23 cellular contexts compared by ENCODE assay signal in genomic region chr11:113562981-113563461, GRCh38.
A peak's percentile ranks its signal among the peaks of the same experiment; 100 is the strongest.
DNase-seq lines count a peak whose midpoint lies in the region; ATAC-seq and TF ChIP-seq lines count a peak whose summit lies in the region.
"Had no signal": no experiment of that assay in that cellular context is flagged by ENCODE, and none has a peak within 500 bp of the region (broad histone marks: within the 10 kb centered on the region; RNA-seq: fewer than 3 reads in every experiment).

No MANE protein-coding gene starts in this region.

- no peak overlapping the region for H2BK5ac ChIP-seq in mesendoderm (ENCODE audit: low read length)

- POLR2A ChIA-PET in activated CD4-positive, alpha-beta memory T cell treated with anti-CD3 and anti-CD28 coated beads, Interleukin-2, amount 10 ng/mL, durations not matched to agents 7 days and 5 days (lab: Charles Lee): interaction anchor here (1.4 kb wide), 1 partner anchor 24 kb away, joined by 7 read pairs; no protein-coding TSS in a partner anchor

- H3K4me3 ChIP-seq in GM23338 (no peak overlapping the region), mesendoderm (ENCODE audit: low read length) (no peak overlapping the region)
- H3K4me3 ChIP-seq: ascending aorta, GM12878, heart left ventricle, lung, ovary, right lobe of liver, tibial nerve had no signal

- no peak overlapping the region for H3K23ac ChIP-seq in mesendoderm (ENCODE audit: low read length)

- no peak for TF ChIP-seq CTCF in GM23338 (conservative IDR thresholded peaks at IDR 0.05; ENCODE audit: low read depth in 2 of 2)

- H3K56ac ChIP-seq in mesendoderm (ENCODE audit: low read length): no peak overlapping the region

- no peak overlapping the region for H2AK5ac ChIP-seq in mesendoderm (ENCODE audit: low read length)

- H3K27me3 Mint-ChIP-seq in GM23338 (ENCODE audit: insufficient read depth, low read depth, poor library complexity): peaks cover 3% of the 10 kb centered on the region
- peaks cover 10% of the 10 kb centered on the region for H3K27me3 Mint-ChIP-seq in activated CD4-positive, alpha-beta memory T cell treated with anti-CD3 and anti-CD28 coated beads, Interleukin-2, amount 10 ng/mL, durations not matched to agents 7 days and 5 days

- H3K27me3 ChIP-seq in GM23338 (ENCODE audit: insufficient read depth) (no peaks in the 10 kb centered on the region), mesendoderm (ENCODE audit: insufficient read depth, low read length, poor library complexity) (no peaks in the 10 kb centered on the region)
- H3K27me3 ChIP-seq: ascending aorta, ovary, right lobe of liver, tibial nerve had no signal

- H3F3A ChIP-seq in GM23338 (replicated peaks; ENCODE audit: low read depth): no peaks in the 10 kb centered on the region

- no peak overlapping the region for H3K27ac Mint-ChIP-seq in GM23338
- peak overlapping the region; percentile 51 for H3K27ac Mint-ChIP-seq in activated CD4-positive, alpha-beta memory T cell treated with anti-CD3 and anti-CD28 coated beads, Interleukin-2, amount 10 ng/mL, durations not matched to agents 7 days and 5 days
- H3K27ac Mint-ChIP-seq: B cell; stimulated activated naive B cell treated with anti-CD40 and anti-IgM and Interleukin-4, amounts not matched to agents 10 μg/mL and 1 μg/mL and 100 μg/mL, for 72 hours had no signal

- CTCF ChIA-PET in activated CD4-positive, alpha-beta memory T cell treated with anti-CD3 and anti-CD28 coated beads, Interleukin-2, amount 10 ng/mL, durations not matched to agents 7 days and 5 days (lab: Charles Lee): no interaction called here

- H3K27ac ChIP-seq in GM23338 (ENCODE audit: low read depth) (no peak overlapping the region), mesendoderm (ENCODE audit: low read depth, low read length) (no peak overlapping the region)
- H3K27ac ChIP-seq: ascending aorta, heart left ventricle, ovary, right lobe of liver, RWPE1, tibial nerve had no signal

- no CpG with 5 or more reads among the region's 9 CpGs for WGBS in mesendoderm (ENCODE audit: extremely low coverage, insufficient coverage, low lambda C conversion rate)

- no peak overlapping the region for H3K4me3 Mint-ChIP-seq in GM23338
- H3K4me3 Mint-ChIP-seq in activated CD4-positive, alpha-beta memory T cell treated with anti-CD3 and anti-CD28 coated beads, Interleukin-2, amount 10 ng/mL, durations not matched to agents 7 days and 5 days: no peak overlapping the region
- H3K4me3 Mint-ChIP-seq: B cell; stimulated activated naive B cell treated with anti-CD40 and anti-IgM and Interleukin-4, amounts not matched to agents 10 μg/mL and 1 μg/mL and 100 μg/mL, for 72 hours had no signal

- peak overlapping the region; percentile 1; the same call in 1 of the 2 replicates for H2AFZ ChIP-seq in GM23338

- DNase-seq in EL (peak; percentile 20), GM23338 (ENCODE audit: low spot score) (peak; percentile 28), mesendoderm (peak; percentile 44), dermis blood vessel endothelial cell (no peak), NOMO-1 treated with dmso at 0.1 percent for 144 hours (lab: John Stamatoyannopoulos, UW; ENCODE audit: unreplicated experiment) (no peak)
- DNase-seq in activated CD4-positive, alpha-beta memory T cell treated with anti-CD3 and anti-CD28 coated beads, Interleukin-2, amount 10 ng/mL, durations not matched to agents 7 days and 5 days: peak; percentile 25
- no peak for DNase-seq in stimulated activated naive CD8-positive, alpha-beta T cell treated with anti-CD3 and anti-CD28 coated beads, Interleukin-15, Interleukin-2, amounts not matched to agents 100 U/mL and 50 U/mL, for 24 hours
- DNase-seq: activated naive CD4-positive, alpha-beta T cell treated with anti-CD3 and anti-CD28 coated beads, Interleukin-2, amount 50 U/mL, for 16 hours; effector CD8-positive, alpha-beta T cell; HCEC 1CT; heart left ventricle; NCI-H1930; NCI-H446; ovary; right lobe of liver; stimulated activated naive B cell treated with anti-CD40 and anti-IgM and Interleukin-4, amounts not matched to agents 10 μg/mL and 1 μg/mL and 100 μg/mL, for 72 hours; T1000 had no signal

- H4K8ac ChIP-seq in mesendoderm (ENCODE audit: low read depth, low read length): no peak overlapping the region

- no peak overlapping the region for H4K5ac ChIP-seq in mesendoderm (ENCODE audit: low read length)

- H3K36me3 ChIP-seq in GM23338 (ENCODE audit: insufficient read depth) (no peaks in the 10 kb centered on the region), mesendoderm (ENCODE audit: control insufficient read depth, insufficient read depth, low read length) (no peaks in the 10 kb centered on the region)
- H3K36me3 ChIP-seq: ascending aorta, heart left ventricle, ovary, right lobe of liver, tibial nerve had no signal

- peaks cover 24% of the 10 kb centered on the region for H3K4me1 ChIP-seq in GM23338 (ENCODE audit: insufficient read depth)
- H3K4me1 ChIP-seq in mesendoderm (ENCODE audit: control insufficient read depth, low read depth, low read length): peaks cover 13% of the 10 kb centered on the region
- H3K4me1 ChIP-seq: ascending aorta, right lobe of liver had no signal

- no peak overlapping the region for H3K18ac ChIP-seq in mesendoderm (ENCODE audit: low read length)

- H3K9me3 Mint-ChIP-seq in GM23338: no peaks in the 10 kb centered on the region
- H3K9me3 Mint-ChIP-seq in activated CD4-positive, alpha-beta memory T cell treated with anti-CD3 and anti-CD28 coated beads, Interleukin-2, amount 10 ng/mL, durations not matched to agents 7 days and 5 days: no peaks in the 10 kb centered on the region
- H3K9me3 Mint-ChIP-seq: stimulated activated naive B cell treated with anti-CD40 and anti-IgM and Interleukin-4, amounts not matched to agents 10 μg/mL and 1 μg/mL and 100 μg/mL, for 72 hours had no signal

- peak; percentile 31; the same call in 2 of the 3 replicates for ATAC-seq in GM23338
- no peak for ATAC-seq in stimulated activated naive CD8-positive, alpha-beta T cell treated with anti-CD3 and anti-CD28 coated beads, Interleukin-15, Interleukin-2, amounts not matched to agents 100 U/mL and 50 U/mL, for 24 hours
- ATAC-seq: GM12878; heart left ventricle; right lobe of liver; stimulated activated naive B cell treated with anti-CD40 and anti-IgM and Interleukin-4, amounts not matched to agents 10 μg/mL and 1 μg/mL and 100 μg/mL, for 72 hours had no signal

- 0 out of 2 replicates have a peak, but pooled peaks cover 5% of the 10 kb centered on the region for H3K9me2 ChIP-seq in GM23338 (ENCODE audit: insufficient read depth)

- no peak overlapping the region for H2BK15ac ChIP-seq in mesendoderm (replicated peaks; ENCODE audit: low read depth)

- H3K4me2 ChIP-seq in GM23338 (peak overlapping the region; percentile 6; the same call in 1 of the 2 replicates), mesendoderm (ENCODE audit: low read length) (no peak overlapping the region)

- H3K79me2 ChIP-seq in GM23338 (replicated peaks; ENCODE audit: insufficient read depth) (no peaks in the 10 kb centered on the region), mesendoderm (ENCODE audit: control insufficient read depth, insufficient read depth, low read length) (no peaks in the 10 kb centered on the region)

- no peak overlapping the region for H3K9ac ChIP-seq in mesendoderm (ENCODE audit: low read length)

- H2BK120ac ChIP-seq in mesendoderm (ENCODE audit: low read depth, low read length): no peak overlapping the region

- no peaks in the 10 kb centered on the region for H3K79me1 ChIP-seq in mesendoderm (ENCODE audit: low read length)

- no peaks in the 10 kb centered on the region for H4K20me1 ChIP-seq in GM23338 (replicated peaks; ENCODE audit: insufficient read depth)

- peaks cover 55% of the 10 kb centered on the region for H3K4me1 Mint-ChIP-seq in GM23338
- H3K4me1 Mint-ChIP-seq in activated CD4-positive, alpha-beta memory T cell treated with anti-CD3 and anti-CD28 coated beads, Interleukin-2, amount 10 ng/mL, durations not matched to agents 7 days and 5 days: peaks cover 26% of the 10 kb centered on the region
- H3K4me1 Mint-ChIP-seq: B cell; stimulated activated naive B cell treated with anti-CD40 and anti-IgM and Interleukin-4, amounts not matched to agents 10 μg/mL and 1 μg/mL and 100 μg/mL, for 72 hours had no signal

- H3K4ac ChIP-seq in mesendoderm (ENCODE audit: low read depth, low read length): no peak overlapping the region

- H3K36me3 Mint-ChIP-seq in GM23338 (ENCODE audit: low read depth): no peaks in the 10 kb centered on the region
- no peaks in the 10 kb centered on the region for H3K36me3 Mint-ChIP-seq in activated CD4-positive, alpha-beta memory T cell treated with anti-CD3 and anti-CD28 coated beads, Interleukin-2, amount 10 ng/mL, durations not matched to agents 7 days and 5 days (ENCODE audit: low read depth)
- H3K36me3 Mint-ChIP-seq: stimulated activated naive B cell treated with anti-CD40 and anti-IgM and Interleukin-4, amounts not matched to agents 10 μg/mL and 1 μg/mL and 100 μg/mL, for 72 hours had no signal

TF ChIP-seq in GM23338, 12 proteins besides CTCF, POLR2A, EP300 and RAD21 (continues in another document):
- TF ChIP-seq NANOG (IDR thresholded peaks at IDR 0.05; ENCODE audit: borderline replicate concordance): no peak
- no peak for TF ChIP-seq POLR2AphosphoS5 (IDR thresholded peaks at IDR 0.05; ENCODE audit: low read depth)
- TF ChIP-seq, protein P1, sequence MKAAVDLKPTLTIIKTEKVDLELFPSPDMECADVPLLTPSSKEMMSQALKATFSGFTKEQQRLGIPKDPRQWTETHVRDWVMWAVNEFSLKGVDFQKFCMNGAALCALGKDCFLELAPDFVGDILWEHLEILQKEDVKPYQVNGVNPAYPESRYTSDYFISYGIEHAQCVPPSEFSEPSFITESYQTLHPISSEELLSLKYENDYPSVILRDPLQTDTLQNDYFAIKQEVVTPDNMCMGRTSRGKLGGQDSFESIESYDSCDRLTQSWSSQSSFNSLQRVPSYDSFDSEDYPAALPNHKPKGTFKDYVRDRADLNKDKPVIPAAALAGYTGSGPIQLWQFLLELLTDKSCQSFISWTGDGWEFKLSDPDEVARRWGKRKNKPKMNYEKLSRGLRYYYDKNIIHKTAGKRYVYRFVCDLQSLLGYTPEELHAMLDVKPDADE (IDR thresholded peaks at IDR 0.05): no peak
- TF ChIP-seq EZH2 (IDR thresholded peaks at IDR 0.05; ENCODE audit: low read depth, unreplicated experiment): no peak
- no peak for TF ChIP-seq CREB1 (CRISPR knock-in tag; IDR thresholded peaks at IDR 0.05; ENCODE audit: low read depth)
- no peak for TF ChIP-seq EZH2phosphoT487 (IDR thresholded peaks at IDR 0.05; ENCODE audit: unreplicated experiment)
- TF ChIP-seq JUNB (IDR thresholded peaks at IDR 0.05; ENCODE audit: unreplicated experiment): no peak

Comparison
In these comparisons a context has a peak if more than half of its experiments do, and no peak if none do; other contexts are left out.
1. DNase-seq: peak in EL (single experiment), GM23338 (single experiment), activated CD4-positive, alpha-beta memory T cell treated with anti-CD3 and anti-CD28 coated beads, Interleukin-2, amount 10 ng/mL, durations not matched to agents 7 days and 5 days (single experiment) and mesendoderm (single experiment); none in stimulated activated naive CD8-positive, alpha-beta T cell treated with anti-CD3 and anti-CD28 coated beads, Interleukin-15, Interleukin-2, amounts not matched to agents 100 U/mL and 50 U/mL, for 24 hours (single experiment), dermis blood vessel endothelial cell (single experiment) and NOMO-1 treated with dmso at 0.1 percent for 144 hours (single experiment).